Comparison of ENCODE assay signal across 14 cellular contexts in genomic region chr14:39173198-39173597, GRCh38. TPM values are rescaled to one million over a fixed set of nuclear protein-coding genes. Genes with fewer than 3 reads are reported as not detected.
DNase-seq lines count a peak whose midpoint lies in the region; ATAC-seq and TF ChIP-seq lines count a peak whose summit lies in the region.
"Had no signal": no experiment of that assay in that cellular context is flagged by ENCODE, and none has a peak within 500 bp of the region (broad histone marks: within the 10 kb centered on the region; RNA-seq: fewer than 3 reads in every experiment).

No MANE protein-coding gene starts in this region.

- H3K4me3 Mint-ChIP-seq in activated CD4-positive, alpha-beta memory T cell treated with anti-CD3 and anti-CD28 coated beads, Interleukin-2, amount 10 ng/mL, durations not matched to agents 7 days and 5 days, result peak overlapping the region; percentile 27
- H3K4me3 Mint-ChIP-seq in activated CD4-positive, alpha-beta memory T cell treated with anti-CD3 and anti-CD28 coated beads for 36 hours, result no peak overlapping the region
- peak overlapping the region; percentile 44 to 74 (median 63) for H3K4me3 Mint-ChIP-seq in brain

- POLR2A ChIA-PET in activated CD4-positive, alpha-beta memory T cell treated with anti-CD3 and anti-CD28 coated beads, Interleukin-2, amount 10 ng/mL, durations not matched to agents 7 days and 5 days (lab: Charles Lee), result interaction anchor here (0.9 to 3.0 kb wide), 7 partner anchors 12 to 259 kb away, joined by 3 to 57 read pairs (median 5); partner anchors contain the start of genes FBXO33, GEMIN2 and SEC23A
- POLR2A ChIA-PET in activated CD4-positive, alpha-beta memory T cell treated with anti-CD3 and anti-CD28 coated beads for 36 hours (lab: Charles Lee), result interaction anchor here (1.2 kb wide), 1 partner anchor 56 kb away, joined by 3 read pairs; no protein-coding TSS in a partner anchor

- no peaks in the 10 kb centered on the region for H3K9me3 Mint-ChIP-seq in activated CD4-positive, alpha-beta memory T cell treated with anti-CD3 and anti-CD28 coated beads, Interleukin-2, amount 10 ng/mL, durations not matched to agents 7 days and 5 days
- no peaks in the 10 kb centered on the region for H3K9me3 Mint-ChIP-seq in activated CD4-positive, alpha-beta memory T cell treated with anti-CD3 and anti-CD28 coated beads for 36 hours
- H3K9me3 Mint-ChIP-seq in brain, result no peaks in the 10 kb centered on the region

- H3K27me3 Mint-ChIP-seq in activated CD4-positive, alpha-beta memory T cell treated with anti-CD3 and anti-CD28 coated beads, Interleukin-2, amount 10 ng/mL, durations not matched to agents 7 days and 5 days, result no peaks in the 10 kb centered on the region
- no peaks in the 10 kb centered on the region for H3K27me3 Mint-ChIP-seq in activated CD4-positive, alpha-beta memory T cell treated with anti-CD3 and anti-CD28 coated beads for 36 hours
- peaks cover 17% of the 10 kb centered on the region for H3K27me3 Mint-ChIP-seq in brain

- peaks cover 6% of the 10 kb centered on the region; the same call in 1 of the 2 replicates for H3F3A ChIP-seq in OCI-LY1 (ENCODE audit: insufficient read depth, low read length)

- peaks cover 31% of the 10 kb centered on the region for H3K36me3 ChIP-seq in OCI-LY1 (ENCODE audit: insufficient read depth, low read length)
- no peaks in the 10 kb centered on the region for H3K36me3 ChIP-seq in parathyroid adenoma (ENCODE audit: control insufficient read depth, insufficient read depth, low read length)

- ATAC-seq in activated CD4-positive, CD25-positive, alpha-beta regulatory T cell treated with anti-CD3 and anti-CD28 coated beads, Interleukin-2, amount 50 U/mL, for 24 hours, result no peak
- no peak for ATAC-seq in GM21390 (IDR thresholded peaks at IDR 0.05; ENCODE audit: unreplicated experiment)
- ATAC-seq in HG02981 (IDR thresholded peaks at IDR 0.05; ENCODE audit: unreplicated experiment), result no peak
- ATAC-seq: left lung had no signal

- no peak overlapping the region for H3K4me3 ChIP-seq in OCI-LY1 (ENCODE audit: low read depth, low read length, poor library complexity, severe bottlenecking)
- no peak overlapping the region for H3K4me3 ChIP-seq in parathyroid adenoma (ENCODE audit: low read depth, low read length)
- H3K4me3 ChIP-seq: left lung, PC-9, SJSA1 had no signal

- intact Hi-C loops in activated CD4-positive, alpha-beta memory T cell treated with anti-CD3 and anti-CD28 coated beads for 36 hours (cut with micrococcal nuclease), result no loop called here

- H3K4me1 Mint-ChIP-seq in activated CD4-positive, alpha-beta memory T cell treated with anti-CD3 and anti-CD28 coated beads, Interleukin-2, amount 10 ng/mL, durations not matched to agents 7 days and 5 days, result peaks cover 60% of the 10 kb centered on the region
- H3K4me1 Mint-ChIP-seq in activated CD4-positive, alpha-beta memory T cell treated with anti-CD3 and anti-CD28 coated beads for 36 hours (ENCODE audit: low read depth), result peaks cover 31% of the 10 kb centered on the region
- peaks cover 62% of the 10 kb centered on the region for H3K4me1 Mint-ChIP-seq in brain

- H3K27ac ChIP-seq in OCI-LY1 (ENCODE audit: low read depth, low read length, poor library complexity, severe bottlenecking) (peak overlapping the region; percentile 96), parathyroid adenoma (no peak overlapping the region)
- H3K27ac ChIP-seq: SJSA1 had no signal

- H2AFZ ChIP-seq in OCI-LY1 (ENCODE audit: low read length) (no peak overlapping the region), parathyroid adenoma (peak overlapping the region; percentile 13)
- H2AFZ ChIP-seq: PC-9 had no signal

- peaks cover 46% of the 10 kb centered on the region for H3K36me3 Mint-ChIP-seq in activated CD4-positive, alpha-beta memory T cell treated with anti-CD3 and anti-CD28 coated beads, Interleukin-2, amount 10 ng/mL, durations not matched to agents 7 days and 5 days (ENCODE audit: low read depth)
- H3K36me3 Mint-ChIP-seq in activated CD4-positive, alpha-beta memory T cell treated with anti-CD3 and anti-CD28 coated beads for 36 hours, result peaks cover 23% of the 10 kb centered on the region
- peaks cover 31% of the 10 kb centered on the region for H3K36me3 Mint-ChIP-seq in brain

- no peaks in the 10 kb centered on the region for H3K9me2 ChIP-seq in OCI-LY1 (ENCODE audit: low read depth, low read length)

- TF ChIP-seq CTCF in OCI-LY1 (IDR thresholded peaks at IDR 0.05; ENCODE audit: low read length) (no peak), brain (conservative IDR thresholded peaks at IDR 0.05) (no peak), parathyroid adenoma (IDR thresholded peaks at IDR 0.05) (no peak)

- DNase-seq in activated CD4-positive, alpha-beta memory T cell treated with anti-CD3 and anti-CD28 coated beads, Interleukin-2, amount 10 ng/mL, durations not matched to agents 7 days and 5 days, result no peak
- DNase-seq in activated CD4-positive, alpha-beta memory T cell treated with anti-CD3 and anti-CD28 coated beads for 36 hours, result no peak
- DNase-seq: foreskin fibroblast; KBM-7; left lung; PC-9; stimulated activated naive CD4-positive, alpha-beta T cell treated with Interleukin-2 at 50 U/mL for 16 hours had no signal

- peak overlapping the region; percentile 87 for H3K4me2 ChIP-seq in OCI-LY1 (ENCODE audit: low read length)
- H3K4me2 ChIP-seq in parathyroid adenoma (ENCODE audit: low read length), result no peak overlapping the region

- H3K79me2 ChIP-seq in OCI-LY1 (ENCODE audit: insufficient read depth, low read length) (peaks cover 37% of the 10 kb centered on the region), parathyroid adenoma (peaks cover 29% of the 10 kb centered on the region)

- H3K27ac Mint-ChIP-seq in activated CD4-positive, alpha-beta memory T cell treated with anti-CD3 and anti-CD28 coated beads, Interleukin-2, amount 10 ng/mL, durations not matched to agents 7 days and 5 days, result peak overlapping the region; percentile 45
- no peak overlapping the region for H3K27ac Mint-ChIP-seq in activated CD4-positive, alpha-beta memory T cell treated with anti-CD3 and anti-CD28 coated beads for 36 hours
- peak overlapping the region; percentile 18 to 100 (median 82) for H3K27ac Mint-ChIP-seq in brain

- no peaks in the 10 kb centered on the region for H3K9me3 ChIP-seq in OCI-LY1 (ENCODE audit: low read length)
- no peaks in the 10 kb centered on the region for H3K9me3 ChIP-seq in parathyroid adenoma (ENCODE audit: control insufficient read depth, low read length)
- H3K9me3 ChIP-seq: left lung, SJSA1 had no signal

- H3K9ac ChIP-seq in OCI-LY1 (ENCODE audit: low read length), result peak overlapping the region; percentile 74
- H3K9ac ChIP-seq in parathyroid adenoma, result no peak overlapping the region

- H3K27me3 ChIP-seq in OCI-LY1 (ENCODE audit: insufficient read depth, low read length), result no peaks in the 10 kb centered on the region
- H3K27me3 ChIP-seq in parathyroid adenoma (ENCODE audit: control insufficient read depth, insufficient read depth, low read length), result no peaks in the 10 kb centered on the region
- H3K27me3 ChIP-seq: left lung, SJSA1 had no signal

- H4K20me1 ChIP-seq in OCI-LY1 (ENCODE audit: insufficient read depth, low read length), result no peaks in the 10 kb centered on the region

- H3K4me1 ChIP-seq in OCI-LY1 (ENCODE audit: insufficient read depth, low read length, severe bottlenecking) (peaks cover 64% of the 10 kb centered on the region), parathyroid adenoma (peaks cover 5% of the 10 kb centered on the region)

- CTCF ChIA-PET in activated CD4-positive, alpha-beta memory T cell treated with anti-CD3 and anti-CD28 coated beads, Interleukin-2, amount 10 ng/mL, durations not matched to agents 7 days and 5 days (lab: Charles Lee), result interaction anchor here (1.0 kb wide), 1 partner anchor 58 kb away, joined by 5 read pairs; no protein-coding TSS in a partner anchor
- CTCF ChIA-PET in activated CD4-positive, alpha-beta memory T cell treated with anti-CD3 and anti-CD28 coated beads for 36 hours (lab: Charles Lee), result no interaction called here

RNA-seq across cellular contexts. Expression of gene PNN, which starts 1.9 kb away (rescaled TPM):
- total RNA-seq in activated CD4-positive, alpha-beta memory T cell treated with anti-CD3 and anti-CD28 coated beads, Interleukin-2, amount 10 ng/mL, durations not matched to agents 7 days and 5 days, result 10 to 100 TPM; 75.0 to 75.3 TPM
- total RNA-seq in activated CD4-positive, alpha-beta memory T cell treated with anti-CD3 and anti-CD28 coated beads for 36 hours, result 10 to 100 TPM; 85.3 to 88.8 TPM
- polyA plus RNA-seq in brain (ENCODE audit: insufficient read depth, low read depth, low replicate concordance), result 35.3 TPM

RNA-seq across cellular contexts. Expression of gene TRAPPC6B, which starts 3.1 kb away (rescaled TPM):
- total RNA-seq in activated CD4-positive, alpha-beta memory T cell treated with anti-CD3 and anti-CD28 coated beads, Interleukin-2, amount 10 ng/mL, durations not matched to agents 7 days and 5 days, result 10 to 100 TPM; 31.9 to 37.3 TPM
- 10 to 100 TPM; 19.7 to 22.1 TPM for total RNA-seq in activated CD4-positive, alpha-beta memory T cell treated with anti-CD3 and anti-CD28 coated beads for 36 hours
- 13.3 TPM for polyA plus RNA-seq in brain (ENCODE audit: insufficient read depth, low read depth, low replicate concordance)

RNA-seq across cellular contexts. Expression of gene GEMIN2, which starts 59.1 kb away (rescaled TPM):
- 10 to 100 TPM; 18.3 to 22.4 TPM for total RNA-seq in activated CD4-positive, alpha-beta memory T cell treated with anti-CD3 and anti-CD28 coated beads, Interleukin-2, amount 10 ng/mL, durations not matched to agents 7 days and 5 days
- total RNA-seq in activated CD4-positive, alpha-beta memory T cell treated with anti-CD3 and anti-CD28 coated beads for 36 hours, result 10 to 100 TPM; 17.2 to 18.8 TPM
- polyA plus RNA-seq in brain (ENCODE audit: insufficient read depth, low read depth, low replicate concordance), result 12.2 TPM
